ENCODE assay signal across 1 cellular context in the genomic region with DNA sequence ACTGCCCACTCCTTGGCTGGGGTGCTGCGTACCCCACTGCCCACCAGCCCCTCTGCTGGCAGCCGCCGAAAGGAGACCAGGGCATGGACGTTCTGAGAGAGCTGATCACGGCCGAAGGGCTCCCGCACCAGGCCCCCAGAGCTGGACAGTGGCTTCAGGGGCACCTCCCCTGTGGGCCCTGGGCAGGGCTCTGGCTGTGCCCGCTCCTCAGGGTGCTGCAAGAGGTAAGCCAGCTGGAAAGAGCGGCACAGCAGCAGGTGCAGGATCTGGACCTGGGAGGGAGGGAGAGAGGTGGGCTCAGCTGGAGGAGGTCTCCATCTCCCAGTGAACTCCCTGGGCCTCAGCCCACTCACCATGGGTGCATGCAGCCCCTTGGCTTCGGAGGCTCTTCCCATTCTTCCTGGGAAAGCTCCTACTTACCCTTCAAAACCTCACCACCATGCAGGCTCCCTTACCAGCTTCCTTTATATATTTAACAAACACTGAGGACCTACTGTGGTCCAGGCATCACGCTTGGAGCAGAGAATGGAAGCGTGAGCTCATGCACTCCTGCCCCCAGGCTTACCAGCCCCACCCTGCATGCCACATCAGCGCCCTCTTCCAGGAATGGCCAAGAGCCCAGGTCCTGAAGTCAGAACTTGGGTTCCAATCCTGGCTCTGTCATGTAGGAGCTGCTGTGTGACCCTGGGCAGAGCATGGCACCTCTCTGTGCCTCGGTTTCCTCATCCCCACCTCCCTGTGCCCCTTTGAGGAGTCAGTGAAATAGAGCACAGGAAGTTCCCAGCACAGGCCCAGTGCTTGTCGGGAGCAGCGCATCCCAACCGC.
TF ChIP-seq lines count a peak whose summit lies in the region.

No MANE protein-coding gene starts in this region.

TF ChIP-seq in HepG2, 621 proteins besides CTCF, POLR2A, EP300 and RAD21:
- peak; percentile 91 for TF ChIP-seq ZNF768 (CRISPR knock-in tag; IDR thresholded peaks at IDR 0.05)
- TF ChIP-seq, protein P1, sequence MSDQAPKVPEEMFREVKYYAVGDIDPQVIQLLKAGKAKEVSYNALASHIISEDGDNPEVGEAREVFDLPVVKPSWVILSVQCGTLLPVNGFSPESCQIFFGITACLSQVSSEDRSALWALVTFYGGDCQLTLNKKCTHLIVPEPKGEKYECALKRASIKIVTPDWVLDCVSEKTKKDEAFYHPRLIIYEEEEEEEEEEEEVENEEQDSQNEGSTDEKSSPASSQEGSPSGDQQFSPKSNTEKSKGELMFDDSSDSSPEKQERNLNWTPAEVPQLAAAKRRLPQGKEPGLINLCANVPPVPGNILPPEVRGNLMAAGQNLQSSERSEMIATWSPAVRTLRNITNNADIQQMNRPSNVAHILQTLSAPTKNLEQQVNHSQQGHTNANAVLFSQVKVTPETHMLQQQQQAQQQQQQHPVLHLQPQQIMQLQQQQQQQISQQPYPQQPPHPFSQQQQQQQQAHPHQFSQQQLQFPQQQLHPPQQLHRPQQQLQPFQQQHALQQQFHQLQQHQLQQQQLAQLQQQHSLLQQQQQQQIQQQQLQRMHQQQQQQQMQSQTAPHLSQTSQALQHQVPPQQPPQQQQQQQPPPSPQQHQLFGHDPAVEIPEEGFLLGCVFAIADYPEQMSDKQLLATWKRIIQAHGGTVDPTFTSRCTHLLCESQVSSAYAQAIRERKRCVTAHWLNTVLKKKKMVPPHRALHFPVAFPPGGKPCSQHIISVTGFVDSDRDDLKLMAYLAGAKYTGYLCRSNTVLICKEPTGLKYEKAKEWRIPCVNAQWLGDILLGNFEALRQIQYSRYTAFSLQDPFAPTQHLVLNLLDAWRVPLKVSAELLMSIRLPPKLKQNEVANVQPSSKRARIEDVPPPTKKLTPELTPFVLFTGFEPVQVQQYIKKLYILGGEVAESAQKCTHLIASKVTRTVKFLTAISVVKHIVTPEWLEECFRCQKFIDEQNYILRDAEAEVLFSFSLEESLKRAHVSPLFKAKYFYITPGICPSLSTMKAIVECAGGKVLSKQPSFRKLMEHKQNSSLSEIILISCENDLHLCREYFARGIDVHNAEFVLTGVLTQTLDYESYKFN (CRISPR knock-in tag; conservative IDR thresholded peaks at IDR 0.05): no peak
TF ChIP-seq in HepG2: peak in this region for 1.
